In the genomic region with DNA sequence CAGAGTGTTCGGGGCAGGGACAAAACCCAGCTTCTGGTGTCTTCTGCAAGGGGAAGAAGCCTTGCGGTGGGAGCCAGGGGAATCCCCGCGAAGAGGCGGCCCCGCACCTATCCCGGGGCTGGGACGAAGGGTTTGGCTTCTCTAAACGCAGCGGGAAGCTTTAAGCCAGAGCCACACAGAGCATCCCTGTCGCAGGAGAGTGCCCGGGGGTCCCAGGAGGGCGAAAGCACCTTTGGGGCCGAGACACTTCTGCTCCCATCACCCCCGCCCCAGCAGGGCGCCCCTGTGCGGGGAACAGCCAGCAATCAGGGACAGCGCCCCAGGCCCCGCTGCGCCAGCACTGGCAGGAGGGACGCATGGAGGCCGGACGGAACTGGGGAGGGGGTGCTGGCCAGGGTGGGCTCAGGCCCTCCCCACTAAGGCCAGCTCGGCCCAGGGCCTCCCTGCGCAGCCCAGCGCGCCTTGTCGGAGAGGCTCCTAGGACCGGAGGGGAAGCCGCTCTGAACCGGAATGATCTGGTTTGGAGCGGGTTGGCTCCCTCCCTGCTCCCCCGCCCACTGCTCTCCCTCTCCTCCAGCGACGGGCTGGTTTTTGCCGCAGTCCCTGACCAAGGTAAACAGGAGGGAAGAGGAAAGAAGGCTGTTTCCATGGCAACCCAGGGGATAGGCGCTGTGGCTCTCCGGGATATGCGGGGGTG, we compare ENCODE assay signal across 8 cellular contexts.
DNase-seq lines count a peak whose midpoint lies in the region; ATAC-seq and TF ChIP-seq lines count a peak whose summit lies in the region.

No MANE protein-coding gene starts in this region.

- TF ChIP-seq RAD21 in SK-N-SH (IDR thresholded peaks at IDR 0.05; ENCODE audit: low read length): no peak

- peak; percentile 54 for ATAC-seq in GM19467 (IDR thresholded peaks at IDR 0.05; ENCODE audit: unreplicated experiment)

- peak; percentile 64 for DNase-seq in BE2C
- peak; percentile 95 for DNase-seq in SK-N-SH
- peak; percentile 98 for DNase-seq in cerebellar cortex (ENCODE audit: low spot score)
- DNase-seq in iPS-NIHi7 (ENCODE audit: extremely low spot score): peak; percentile 93
- DNase-seq in sigmoid colon: peak; percentile 80
- no peak for DNase-seq in NCI-H128 (lab: John Stamatoyannopoulos, UW; ENCODE audit: unreplicated experiment)
- no peak for DNase-seq in NCI-H1105 (lab: John Stamatoyannopoulos, UW)

- H3K4me2 ChIP-seq in SK-N-SH: no peak overlapping the region

- CTCF ChIA-PET in SK-N-SH (lab: Yijun Ruan, JAX): interaction anchor here (0.9 to 4.1 kb wide), 6 partner anchors 12 to 70 kb away, joined by 3 to 30 read pairs (median 4); a partner anchor contains a TSS

- no peak overlapping the region for H2AFZ ChIP-seq in SK-N-SH (ENCODE audit: low read depth)

- no peaks in the 10 kb centered on the region for H4K20me1 ChIP-seq in SK-N-SH (ENCODE audit: insufficient read depth)

- no peak for TF ChIP-seq EP300 in SK-N-SH (IDR thresholded peaks at IDR 0.05; ENCODE audit: borderline replicate concordance in 1 of 2, low read depth in 1 of 2, low read length in 1 of 2)
- peak in 1 of 4 donors; percentile 29 for TF ChIP-seq EP300 in sigmoid colon (IDR thresholded peaks at IDR 0.05)

- H3K9me3 ChIP-seq in BE2C (no peaks in the 10 kb centered on the region), SK-N-SH (no peaks in the 10 kb centered on the region), sigmoid colon (no peaks in the 10 kb centered on the region)

- 66% methylated on average over 24 of the region's 39 CpGs for WGBS in SK-N-SH (ENCODE audit: low lambda C conversion rate)
- WGBS in sigmoid colon, 2 donors: 14 to 26% methylated on average over 39 of the region's 39 CpGs

- H3K4me1 ChIP-seq in BE2C (peaks cover 10% of the 10 kb centered on the region), SK-N-SH (ENCODE audit: control insufficient read depth in 1 of 2, insufficient read depth in 2 of 2, low read depth in 1 of 2, low read length in 1 of 2) (peaks cover 5 to 15% of the 10 kb centered on the region in 2 experiments; a peak in 2 of 4 replicates), sigmoid colon (peaks cover 0 to 19% (median 15%) of the 10 kb centered on the region in 4 donors)

- intact Hi-C loops in sigmoid colon (cut with DNase I): no loop called here

- H3F3A ChIP-seq in SK-N-SH (replicated peaks; ENCODE audit: insufficient read depth): peaks cover 10% of the 10 kb centered on the region

- no peak overlapping the region; the same call in 1 of the 2 replicates for H3K9ac ChIP-seq in SK-N-SH

- H3K36me3 ChIP-seq in BE2C (peaks cover 7% of the 10 kb centered on the region), SK-N-SH (replicated peaks in 1 of 2; ENCODE audit: control insufficient read depth in 1 of 2, insufficient read depth in 2 of 2, low read length in 1 of 2) (peaks cover 3 to 10% of the 10 kb centered on the region in 2 experiments), sigmoid colon (peaks cover 0 to 4% (median 0%) of the 10 kb centered on the region in 4 donors)

- TF ChIP-seq CTCF in BE2C (IDR thresholded peaks at IDR 0.05; ENCODE audit: low read depth, low read length) (no peak), SK-N-SH (IDR thresholded peaks at IDR 0.05) (no peak), sigmoid colon (IDR thresholded peaks at IDR 0.05) (no peak)

- H3K79me2 ChIP-seq in SK-N-SH (ENCODE audit: insufficient read depth): no peaks in the 10 kb centered on the region

- H3K27ac ChIP-seq in SK-N-SH (ENCODE audit: low read depth in 2 of 2, low read length in 1 of 2) (peak overlapping the region in 1 of 2 experiments; percentile 12; a peak in 1 of 4 replicates), sigmoid colon (peak overlapping the region; percentile 53 to 76 (median 65))

- peak overlapping the region; percentile 35 for H3K4me3 ChIP-seq in BE2C (ENCODE audit: low read depth, low read length)
- H3K4me3 ChIP-seq in SK-N-SH (ENCODE audit: low read depth in 2 of 2, low read length in 1 of 2): peak overlapping the region in 1 of 2 experiments; percentile 19; a peak in 1 of 4 replicates
- peak overlapping the region; percentile 50 to 77 (median 54) for H3K4me3 ChIP-seq in sigmoid colon

- POLR2A ChIA-PET in SK-N-SH (lab: Yijun Ruan, JAX): interaction anchor here (0.6 to 2.9 kb wide), 6 partner anchors 9 to 71 kb away, joined by 3 to 19 read pairs (median 4); a partner anchor contains a TSS

- no peaks in the 10 kb centered on the region for H3K9me2 ChIP-seq in SK-N-SH

- TF ChIP-seq POLR2A in sigmoid colon (IDR thresholded peaks at IDR 0.05): no peak

- H3K27me3 ChIP-seq in BE2C (no peaks in the 10 kb centered on the region), SK-N-SH (ENCODE audit: insufficient read depth) (no peaks in the 10 kb centered on the region), sigmoid colon (no peaks in the 10 kb centered on the region)

TF ChIP-seq in SK-N-SH, 30 proteins besides CTCF, POLR2A, EP300 and RAD21:
- TF ChIP-seq RFX5 (IDR thresholded peaks at IDR 0.05; ENCODE audit: low read length) (no peak), SIN3A (IDR thresholded peaks at IDR 0.05; ENCODE audit: borderline replicate concordance, low read depth, low read length) (no peak), FOXJ3 (CRISPR knock-in tag; IDR thresholded peaks at IDR 0.05) (peak; percentile 62; the same call in 1 of the 2 replicates), TAF1 (IDR thresholded peaks at IDR 0.05; ENCODE audit: borderline replicate concordance, low read depth, low read length) (peak; percentile 51; the same call in 1 of the 2 replicates), FOSL2 (IDR thresholded peaks at IDR 0.05; ENCODE audit: borderline replicate concordance, low read depth) (no peak), POLR2AphosphoS5 (IDR thresholded peaks at IDR 0.05; ENCODE audit: low read depth, low read length) (no peak), EZH2phosphoT487 (IDR thresholded peaks at IDR 0.05; ENCODE audit: borderline replicate concordance, low read depth) (no peak), JUND (IDR thresholded peaks at IDR 0.05) (no peak), NRF1 (IDR thresholded peaks at IDR 0.05; ENCODE audit: low read depth, low read length) (no peak), TCF12 (IDR thresholded peaks at IDR 0.05) (no peak)
- TF ChIP-seq, protein P1, sequence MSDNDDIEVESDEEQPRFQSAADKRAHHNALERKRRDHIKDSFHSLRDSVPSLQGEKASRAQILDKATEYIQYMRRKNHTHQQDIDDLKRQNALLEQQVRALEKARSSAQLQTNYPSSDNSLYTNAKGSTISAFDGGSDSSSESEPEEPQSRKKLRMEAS (IDR thresholded peaks at IDR 0.05; ENCODE audit: low read depth): no peak
- TF ChIP-seq, protein P2, sequence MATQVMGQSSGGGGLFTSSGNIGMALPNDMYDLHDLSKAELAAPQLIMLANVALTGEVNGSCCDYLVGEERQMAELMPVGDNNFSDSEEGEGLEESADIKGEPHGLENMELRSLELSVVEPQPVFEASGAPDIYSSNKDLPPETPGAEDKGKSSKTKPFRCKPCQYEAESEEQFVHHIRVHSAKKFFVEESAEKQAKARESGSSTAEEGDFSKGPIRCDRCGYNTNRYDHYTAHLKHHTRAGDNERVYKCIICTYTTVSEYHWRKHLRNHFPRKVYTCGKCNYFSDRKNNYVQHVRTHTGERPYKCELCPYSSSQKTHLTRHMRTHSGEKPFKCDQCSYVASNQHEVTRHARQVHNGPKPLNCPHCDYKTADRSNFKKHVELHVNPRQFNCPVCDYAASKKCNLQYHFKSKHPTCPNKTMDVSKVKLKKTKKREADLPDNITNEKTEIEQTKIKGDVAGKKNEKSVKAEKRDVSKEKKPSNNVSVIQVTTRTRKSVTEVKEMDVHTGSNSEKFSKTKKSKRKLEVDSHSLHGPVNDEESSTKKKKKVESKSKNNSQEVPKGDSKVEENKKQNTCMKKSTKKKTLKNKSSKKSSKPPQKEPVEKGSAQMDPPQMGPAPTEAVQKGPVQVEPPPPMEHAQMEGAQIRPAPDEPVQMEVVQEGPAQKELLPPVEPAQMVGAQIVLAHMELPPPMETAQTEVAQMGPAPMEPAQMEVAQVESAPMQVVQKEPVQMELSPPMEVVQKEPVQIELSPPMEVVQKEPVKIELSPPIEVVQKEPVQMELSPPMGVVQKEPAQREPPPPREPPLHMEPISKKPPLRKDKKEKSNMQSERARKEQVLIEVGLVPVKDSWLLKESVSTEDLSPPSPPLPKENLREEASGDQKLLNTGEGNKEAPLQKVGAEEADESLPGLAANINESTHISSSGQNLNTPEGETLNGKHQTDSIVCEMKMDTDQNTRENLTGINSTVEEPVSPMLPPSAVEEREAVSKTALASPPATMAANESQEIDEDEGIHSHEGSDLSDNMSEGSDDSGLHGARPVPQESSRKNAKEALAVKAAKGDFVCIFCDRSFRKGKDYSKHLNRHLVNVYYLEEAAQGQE (IDR thresholded peaks at IDR 0.05; ENCODE audit: low read depth, low read length): no peak; the same call in 1 of the 2 replicates
- TF ChIP-seq, protein P3, sequence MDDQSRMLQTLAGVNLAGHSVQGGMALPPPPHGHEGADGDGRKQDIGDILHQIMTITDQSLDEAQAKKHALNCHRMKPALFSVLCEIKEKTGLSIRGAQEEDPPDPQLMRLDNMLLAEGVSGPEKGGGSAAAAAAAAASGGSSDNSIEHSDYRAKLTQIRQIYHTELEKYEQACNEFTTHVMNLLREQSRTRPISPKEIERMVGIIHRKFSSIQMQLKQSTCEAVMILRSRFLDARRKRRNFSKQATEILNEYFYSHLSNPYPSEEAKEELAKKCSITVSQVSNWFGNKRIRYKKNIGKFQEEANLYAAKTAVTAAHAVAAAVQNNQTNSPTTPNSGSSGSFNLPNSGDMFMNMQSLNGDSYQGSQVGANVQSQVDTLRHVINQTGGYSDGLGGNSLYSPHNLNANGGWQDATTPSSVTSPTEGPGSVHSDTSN (IDR thresholded peaks at IDR 0.05): no peak

Comparison
In these comparisons a context has a peak if more than half of its experiments do, and no peak if none do; other contexts are left out.
1. DNase-seq: peak in BE2C (single experiment), SK-N-SH (single experiment), cerebellar cortex (single experiment), iPS-NIHi7 (single experiment) and sigmoid colon (single experiment); none in NCI-H128 (single experiment) and NCI-H1105 (single experiment).